In the genomic region with DNA sequence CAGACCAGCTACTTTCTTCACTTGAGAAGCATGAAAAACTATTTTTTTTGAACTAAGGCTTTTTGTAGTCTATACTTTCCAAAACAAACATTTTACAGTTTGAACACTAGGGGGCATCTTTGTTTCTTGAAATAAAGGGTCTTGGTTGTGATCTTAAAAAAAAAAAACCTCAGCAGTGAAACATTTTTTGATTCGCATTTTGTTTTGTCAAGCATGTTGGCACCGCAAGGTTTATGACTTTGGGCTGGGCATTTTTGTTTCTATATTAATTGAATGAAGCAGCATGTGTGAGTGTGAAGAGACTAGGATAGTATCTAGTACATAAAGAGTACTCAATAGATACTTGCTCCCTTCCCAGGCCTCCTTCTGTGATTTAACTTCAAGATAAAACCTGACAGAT, we compare ENCODE assay signal across 8 cellular contexts. TPM values are rescaled to one million over a fixed set of nuclear protein-coding genes. Genes with fewer than 3 reads are reported as not detected.
DNase-seq lines count a peak whose midpoint lies in the region; ATAC-seq and TF ChIP-seq lines count a peak whose summit lies in the region.

No MANE protein-coding gene starts in this region.

- ATAC-seq in WTC11 (no peak), GM21825 (IDR thresholded peaks at IDR 0.05; ENCODE audit: unreplicated experiment) (no peak), GM21723 (IDR thresholded peaks at IDR 0.05; ENCODE audit: unreplicated experiment) (no peak)

- no peak overlapping the region for H3K4me3 Mint-ChIP-seq in WTC11

- no peaks in the 10 kb centered on the region for H3K9me3 ChIP-seq in left ventricle myocardium inferior (replicated peaks)
- H3K9me3 ChIP-seq in spleen, result no peaks in the 10 kb centered on the region

- peaks cover 5% of the 10 kb centered on the region for H3K36me3 ChIP-seq in left ventricle myocardium inferior
- H3K36me3 ChIP-seq in spleen, result peaks cover 0 to 20% (median 2%) of the 10 kb centered on the region in 6 donors

- H3K36me3 Mint-ChIP-seq in WTC11, result no peaks in the 10 kb centered on the region

- H3K27me3 Mint-ChIP-seq in WTC11 (ENCODE audit: low read depth), result no peaks in the 10 kb centered on the region

- intact Hi-C loops in left ventricle myocardium inferior (cut with micrococcal nuclease), result loop anchor here (10.0 kb wide), 1 partner anchor 739 kb away; no protein-coding TSS in a partner anchor
- intact Hi-C loops in spleen (cut with DNase I; ENCODE audit: low total_unique reads), result loop anchor here (10.0 kb wide), 2 partner anchors 409 to 739 kb away; no protein-coding TSS in a partner anchor

- peak; percentile 45 for DNase-seq in A172 (ENCODE audit: low spot score)
- DNase-seq in GM12864 (ENCODE audit: low read depth), result peak; percentile 8
- DNase-seq in NCI-H2029 treated with DMSO at 0.1 percent for 48 hours (lab: John Stamatoyannopoulos, UW), result peak; percentile 79
- no peak for DNase-seq in WTC11 (ENCODE audit: low spot score)
- DNase-seq in left ventricle myocardium inferior, result no peak
- DNase-seq in spleen, result no peak

- no peaks in the 10 kb centered on the region for H3K9me3 Mint-ChIP-seq in WTC11

- POLR2A ChIA-PET in WTC11 (lab: Charles Lee), result no interaction called here

- 0 to 7% (median 6%) methylated on average over 2 of the region's 2 CpGs for WGBS in spleen, 5 donors

- CTCF ChIA-PET in WTC11 (lab: Charles Lee), result interaction anchor here (0.7 to 3.2 kb wide), 12 partner anchors 24 to 832 kb away, joined by 3 to 15 read pairs (median 3); no protein-coding TSS in a partner anchor

- no peak overlapping the region for H3K27ac Mint-ChIP-seq in WTC11

- H3K27ac ChIP-seq in left ventricle myocardium inferior (replicated peaks) (no peak overlapping the region), spleen (no peak overlapping the region)

- H3K4me3 ChIP-seq in GM12864 (ENCODE audit: low read depth, low read length), result no peak overlapping the region
- no peak overlapping the region for H3K4me3 ChIP-seq in left ventricle myocardium inferior
- H3K4me3 ChIP-seq in spleen, result no peak overlapping the region

- peak; percentile 43 for TF ChIP-seq CTCF in GM12864 (IDR thresholded peaks at IDR 0.05; ENCODE audit: low read depth, low read length, missing control alignments)
- peak; percentile 68 for TF ChIP-seq CTCF in WTC11 (IDR thresholded peaks at IDR 0.05)
- TF ChIP-seq CTCF in left ventricle myocardium inferior (IDR thresholded peaks at IDR 0.05; ENCODE audit: borderline replicate concordance), result peak; percentile 72
- TF ChIP-seq CTCF in spleen (IDR thresholded peaks at IDR 0.05 in 8 of 11, conservative IDR thresholded peaks at IDR 0.05 in 3 of 11), result peak in 10 of 11 experiments; percentile 20 to 72 (median 61)

- H3K27me3 ChIP-seq in left ventricle myocardium inferior (ENCODE audit: low read depth), result no peaks in the 10 kb centered on the region
- no peaks in the 10 kb centered on the region for H3K27me3 ChIP-seq in spleen (replicated peaks in 1 of 7)

- no peak for TF ChIP-seq POLR2A in spleen (IDR thresholded peaks at IDR 0.05)

- H3K4me1 ChIP-seq in left ventricle myocardium inferior (peaks cover 24% of the 10 kb centered on the region), spleen (peaks cover 0 to 18% (median 9%) of the 10 kb centered on the region in 6 donors)

- H3K4me1 Mint-ChIP-seq in WTC11, result peaks cover 11% of the 10 kb centered on the region

TF ChIP-seq in WTC11, 78 proteins besides CTCF, POLR2A, EP300 and RAD21:
- TF ChIP-seq, protein P1, sequence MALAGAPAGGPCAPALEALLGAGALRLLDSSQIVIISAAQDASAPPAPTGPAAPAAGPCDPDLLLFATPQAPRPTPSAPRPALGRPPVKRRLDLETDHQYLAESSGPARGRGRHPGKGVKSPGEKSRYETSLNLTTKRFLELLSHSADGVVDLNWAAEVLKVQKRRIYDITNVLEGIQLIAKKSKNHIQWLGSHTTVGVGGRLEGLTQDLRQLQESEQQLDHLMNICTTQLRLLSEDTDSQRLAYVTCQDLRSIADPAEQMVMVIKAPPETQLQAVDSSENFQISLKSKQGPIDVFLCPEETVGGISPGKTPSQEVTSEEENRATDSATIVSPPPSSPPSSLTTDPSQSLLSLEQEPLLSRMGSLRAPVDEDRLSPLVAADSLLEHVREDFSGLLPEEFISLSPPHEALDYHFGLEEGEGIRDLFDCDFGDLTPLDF (CRISPR knock-in tag; IDR thresholded peaks at IDR 0.05), result no peak
- no peak for TF ChIP-seq SOX15 (CRISPR knock-in tag; IDR thresholded peaks at IDR 0.05)
- no peak for TF ChIP-seq CBFB (CRISPR knock-in tag; IDR thresholded peaks at IDR 0.05; ENCODE audit: low read depth)
- TF ChIP-seq KAT7 (CRISPR knock-in tag; IDR thresholded peaks at IDR 0.05; ENCODE audit: borderline replicate concordance), result no peak
- no peak for TF ChIP-seq NFE2L1 (CRISPR knock-in tag; IDR thresholded peaks at IDR 0.05)
- TF ChIP-seq, protein P2, sequence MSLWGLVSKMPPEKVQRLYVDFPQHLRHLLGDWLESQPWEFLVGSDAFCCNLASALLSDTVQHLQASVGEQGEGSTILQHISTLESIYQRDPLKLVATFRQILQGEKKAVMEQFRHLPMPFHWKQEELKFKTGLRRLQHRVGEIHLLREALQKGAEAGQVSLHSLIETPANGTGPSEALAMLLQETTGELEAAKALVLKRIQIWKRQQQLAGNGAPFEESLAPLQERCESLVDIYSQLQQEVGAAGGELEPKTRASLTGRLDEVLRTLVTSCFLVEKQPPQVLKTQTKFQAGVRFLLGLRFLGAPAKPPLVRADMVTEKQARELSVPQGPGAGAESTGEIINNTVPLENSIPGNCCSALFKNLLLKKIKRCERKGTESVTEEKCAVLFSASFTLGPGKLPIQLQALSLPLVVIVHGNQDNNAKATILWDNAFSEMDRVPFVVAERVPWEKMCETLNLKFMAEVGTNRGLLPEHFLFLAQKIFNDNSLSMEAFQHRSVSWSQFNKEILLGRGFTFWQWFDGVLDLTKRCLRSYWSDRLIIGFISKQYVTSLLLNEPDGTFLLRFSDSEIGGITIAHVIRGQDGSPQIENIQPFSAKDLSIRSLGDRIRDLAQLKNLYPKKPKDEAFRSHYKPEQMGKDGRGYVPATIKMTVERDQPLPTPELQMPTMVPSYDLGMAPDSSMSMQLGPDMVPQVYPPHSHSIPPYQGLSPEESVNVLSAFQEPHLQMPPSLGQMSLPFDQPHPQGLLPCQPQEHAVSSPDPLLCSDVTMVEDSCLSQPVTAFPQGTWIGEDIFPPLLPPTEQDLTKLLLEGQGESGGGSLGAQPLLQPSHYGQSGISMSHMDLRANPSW (CRISPR knock-in tag; conservative IDR thresholded peaks at IDR 0.05; ENCODE audit: low read depth), result no peak
- TF ChIP-seq, protein P3, sequence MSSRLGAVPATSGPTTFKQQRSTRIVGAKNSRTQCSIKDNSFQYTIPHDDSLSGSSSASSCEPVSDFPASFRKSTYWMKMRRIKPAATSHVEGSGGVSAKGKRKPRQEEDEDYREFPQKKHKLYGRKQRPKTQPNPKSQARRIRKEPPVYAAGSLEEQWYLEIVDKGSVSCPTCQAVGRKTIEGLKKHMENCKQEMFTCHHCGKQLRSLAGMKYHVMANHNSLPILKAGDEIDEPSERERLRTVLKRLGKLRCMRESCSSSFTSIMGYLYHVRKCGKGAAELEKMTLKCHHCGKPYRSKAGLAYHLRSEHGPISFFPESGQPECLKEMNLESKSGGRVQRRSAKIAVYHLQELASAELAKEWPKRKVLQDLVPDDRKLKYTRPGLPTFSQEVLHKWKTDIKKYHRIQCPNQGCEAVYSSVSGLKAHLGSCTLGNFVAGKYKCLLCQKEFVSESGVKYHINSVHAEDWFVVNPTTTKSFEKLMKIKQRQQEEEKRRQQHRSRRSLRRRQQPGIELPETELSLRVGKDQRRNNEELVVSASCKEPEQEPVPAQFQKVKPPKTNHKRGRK (CRISPR knock-in tag; IDR thresholded peaks at IDR 0.05; ENCODE audit: borderline replicate concordance), result no peak
- TF ChIP-seq FOXJ3 (CRISPR knock-in tag; IDR thresholded peaks at IDR 0.05; ENCODE audit: borderline replicate concordance), result no peak
- no peak for TF ChIP-seq TCF7 (CRISPR knock-in tag; IDR thresholded peaks at IDR 0.05; ENCODE audit: low read depth)
- no peak for TF ChIP-seq NR3C1 (CRISPR knock-in tag; conservative IDR thresholded peaks at IDR 0.05; ENCODE audit: low read depth)

RNA-seq across cellular contexts. Expression of a gene that starts 31.6 kb away (rescaled TPM):
- total RNA-seq in A172 (2014; rRNA removed; shearing (Covaris generic)), result not detected in 2 replicates
- total RNA-seq in WTC11 (2021) (0.16 TPM in 1 of 3 replicates, not detected in the others), left ventricle myocardium inferior (not detected), spleen (not detected)
- polyA plus RNA-seq in spleen, result under 1 TPM in 1 of 3 donors, not detected in 2; 0.03 TPM

Comparison
In these comparisons a context has a peak if more than half of its experiments do, and no peak if none do; other contexts are left out.
1. DNase-seq: peak in A172 (single experiment), GM12864 (single experiment) and NCI-H2029 treated with DMSO at 0.1 percent for 48 hours (single experiment); none in WTC11 (single experiment), left ventricle myocardium inferior (single experiment) and spleen (single experiment).
2. Peak in every context shown above with its lines, with median percentiles within 50 percentile points of each other: CTCF ChIP-seq.